In the genomic region with DNA sequence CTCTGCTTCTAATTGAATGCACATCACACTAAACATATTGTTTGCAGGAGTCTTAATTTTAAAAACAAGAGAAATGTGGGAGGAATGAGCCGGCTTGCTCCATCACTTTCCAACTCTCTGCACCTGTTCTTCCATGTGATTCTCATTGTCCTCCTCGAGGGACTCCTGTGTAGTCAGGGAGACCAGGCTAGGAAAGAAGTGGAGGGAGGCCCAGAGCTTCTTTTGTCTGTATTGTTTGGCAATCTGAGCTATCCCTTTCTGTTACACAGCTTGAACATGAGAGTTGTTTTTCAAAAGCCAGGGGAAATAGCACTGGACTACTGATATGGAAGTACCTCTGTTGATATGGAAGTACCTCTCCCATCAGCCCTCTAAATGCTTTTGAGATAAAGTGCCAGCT, we compare ENCODE assay signal across 24 cellular contexts. TPM values are rescaled to one million over a fixed set of nuclear protein-coding genes. Genes with fewer than 3 reads are reported as not detected.
A peak's percentile ranks its signal among the peaks of the same experiment; 100 is the strongest.
DNase-seq lines count a peak whose midpoint lies in the region; FAIRE-seq and TF ChIP-seq lines count a peak whose summit lies in the region.
"Had no signal": no experiment of that assay in that cellular context is flagged by ENCODE, and none has a peak within 500 bp of the region (broad histone marks: within the 10 kb centered on the region; RNA-seq: fewer than 3 reads in every experiment).

No MANE protein-coding gene starts in this region.

- TF ChIP-seq CTCF in neural progenitor cell (IDR thresholded peaks at IDR 0.05) (no peak), A673 (conservative IDR thresholded peaks at IDR 0.05; ENCODE audit: low read depth, low read length) (no peak)

- H3K36me3 ChIP-seq in HUES64 (ENCODE audit: insufficient read depth, low read length) (no peaks in the 10 kb centered on the region), neural progenitor cell (no peaks in the 10 kb centered on the region), A673 (ENCODE audit: insufficient read depth, low read length, poor library complexity, severe bottlenecking) (no peaks in the 10 kb centered on the region)
- H3K36me3 ChIP-seq: cardiac muscle cell, heart left ventricle, thoracic aorta had no signal

- CTCF ChIA-PET in A673 (lab: Charles Lee) = no interaction called here

- H3K27me3 Mint-ChIP-seq in neural progenitor cell (ENCODE audit: insufficient read depth, low read depth) = no peaks in the 10 kb centered on the region
- H3K27me3 Mint-ChIP-seq: CD4-positive, alpha-beta T cell; memory B cell had no signal

- POLR2A ChIA-PET in A673 (lab: Charles Lee; ENCODE audit: low non-redundant PET) = no interaction called here

- intact Hi-C loops in A673 (cut with micrococcal nuclease; ENCODE audit: unreplicated experiment) = no loop called here

- DNase-seq in NCI-H1930 (lab: John Stamatoyannopoulos, UW) (peak; percentile 55 to 65), NCI-H69 (lab: John Stamatoyannopoulos, UW) (peak; percentile 50), neural progenitor cell (ENCODE audit: low spot score) (peak; percentile 80), T-helper 1 cell (no peak), A673 (ENCODE audit: low spot score) (no peak), GM19239 (ENCODE audit: insufficient read length, low spot score) (no peak)
- DNase-seq: activated CD4-positive, alpha-beta T cell treated with anti-CD3 and anti-CD28 coated beads for 48 hours; activated naive CD4-positive, alpha-beta T cell treated with Interleukin-2 at 50 U/mL for 16 hours; activated T-cell treated with anti-CD3 and anti-CD28 coated beads, Interleukin-2, amount 50 U/mL, for 48 hours; CD4-positive, alpha-beta T cell; dermis blood vessel endothelial cell; heart left ventricle; KG1; left cardiac atrium; NCI-H226; nucleus accumbens; small intestine; stimulated activated naive CD4-positive, alpha-beta T cell; T-helper 2 cell had no signal

- peaks cover 31% of the 10 kb centered on the region for H3F3A ChIP-seq in neural progenitor cell (ENCODE audit: low read depth)

- BruUV-seq in A673 (replicated peaks; lab: Mats Ljungman, UMichigan) = no TSS peak

- H3K4me2 ChIP-seq in neural progenitor cell = peak overlapping the region; percentile 60

- no peak for FAIRE-seq in GM19239 (lab: Jason Lieb, UNC)
- FAIRE-seq: H54, small intestine had no signal

- no peaks in the 10 kb centered on the region for H3K36me3 Mint-ChIP-seq in neural progenitor cell
- H3K36me3 Mint-ChIP-seq: memory B cell had no signal

- H3K4me1 ChIP-seq in HUES64 (ENCODE audit: insufficient read depth, low read length) (peaks cover 15% of the 10 kb centered on the region; the same call in 1 of the 2 replicates), neural progenitor cell (peaks cover 18% of the 10 kb centered on the region), A673 (ENCODE audit: insufficient read depth, low read length, poor library complexity, severe bottlenecking) (no peaks in the 10 kb centered on the region)

- no peak overlapping the region for H3K4me3 ChIP-seq in HUES64 (ENCODE audit: low read length)
- H3K4me3 ChIP-seq in neural progenitor cell = no peak overlapping the region
- H3K4me3 ChIP-seq in A673 (ENCODE audit: low read depth, low read length, poor library complexity, severe bottlenecking) = no peak overlapping the region
- H3K4me3 ChIP-seq: cardiac muscle cell, heart left ventricle, thoracic aorta had no signal

- no peaks in the 10 kb centered on the region for H4K20me1 ChIP-seq in neural progenitor cell (ENCODE audit: low read depth)

- H3K27me3 ChIP-seq in HUES64 (ENCODE audit: insufficient read depth, low read length) (no peaks in the 10 kb centered on the region), neural progenitor cell (no peaks in the 10 kb centered on the region), A673 (replicated peaks; ENCODE audit: insufficient read depth, low read depth, low read length, poor library complexity) (no peaks in the 10 kb centered on the region)
- H3K27me3 ChIP-seq: cardiac muscle cell, heart left ventricle had no signal

- no peaks in the 10 kb centered on the region for H3K9me3 ChIP-seq in HUES64 (ENCODE audit: insufficient read depth, low read depth, low read length)
- H3K9me3 ChIP-seq in neural progenitor cell (ENCODE audit: low read depth) = no peaks in the 10 kb centered on the region
- no peaks in the 10 kb centered on the region for H3K9me3 ChIP-seq in A673 (ENCODE audit: low read depth, low read length, poor library complexity, severe bottlenecking)
- H3K9me3 ChIP-seq: heart left ventricle, thoracic aorta had no signal

- peak overlapping the region; percentile 34 for H3K4me3 Mint-ChIP-seq in neural progenitor cell
- H3K4me3 Mint-ChIP-seq: CD4-positive, alpha-beta T cell; memory B cell had no signal

- H3K4me1 Mint-ChIP-seq in neural progenitor cell = peaks cover 25% of the 10 kb centered on the region
- H3K4me1 Mint-ChIP-seq: memory B cell had no signal

- H3K79me2 ChIP-seq in neural progenitor cell (ENCODE audit: low read depth) = no peaks in the 10 kb centered on the region

- WGBS in HUES64 = 69% methylated on average over 1 of the region's 2 CpGs

- H3K27ac ChIP-seq in HUES64 (ENCODE audit: low read depth, low read length) (peak overlapping the region; percentile 50; the same call in 1 of the 2 replicates), neural progenitor cell (peak overlapping the region; percentile 34), A673 (ENCODE audit: low read depth, low read length, poor library complexity, severe bottlenecking) (no peak overlapping the region)
- H3K27ac ChIP-seq: cardiac muscle cell, heart left ventricle, thoracic aorta had no signal

- peaks cover 4% of the 10 kb centered on the region for H3K9me3 Mint-ChIP-seq in neural progenitor cell
- H3K9me3 Mint-ChIP-seq: CD4-positive, alpha-beta T cell; memory B cell had no signal

- H3K9ac ChIP-seq in HUES64 (ENCODE audit: low read depth, low read length) (no peak overlapping the region), neural progenitor cell (no peak overlapping the region)

- no peak overlapping the region for H2AFZ ChIP-seq in neural progenitor cell (replicated peaks)

- H3K27ac Mint-ChIP-seq in neural progenitor cell = peak overlapping the region; percentile 15
- H3K27ac Mint-ChIP-seq: CD4-positive, alpha-beta T cell; memory B cell had no signal

RNA-seq across cellular contexts. Expression of gene LRRC8D, which starts 18.8 kb away (rescaled TPM):
- polyA plus RNA-seq in HUES64 (2013, experiment 1 of 2) = 34.0 TPM
- polyA plus RNA-seq in HUES64 (2013, experiment 2 of 2) = 34.5 TPM
- total RNA-seq in neural progenitor cell (ENCODE audit: low replicate concordance) (32.6 and 55.7 TPM in 2 replicates), A673 (2021) (59.4 and 67.5 TPM in 2 replicates)

Comparison
In these comparisons a context has a peak if more than half of its experiments do, and no peak if none do; other contexts are left out.
1. DNase-seq: peak in NCI-H1930 (2 of 2), NCI-H69 (single experiment) and neural progenitor cell (single experiment); none in T-helper 1 cell (0 of 5), A673 (single experiment) and GM19239 (single experiment).